In genomic region chr14:28901631-28902030, GRCh38 we compare ENCODE assay signal across 13 cellular contexts.
DNase-seq lines count a peak whose midpoint lies in the region.
"Had no signal": no experiment of that assay in that cellular context is flagged by ENCODE, and none has a peak within 500 bp of the region (broad histone marks: within the 10 kb centered on the region; RNA-seq: fewer than 3 reads in every experiment).

No MANE protein-coding gene starts in this region.

- no peaks in the 10 kb centered on the region for H3K4me1 Mint-ChIP-seq in immature natural killer cell
- H3K4me1 Mint-ChIP-seq: CD14-positive monocyte; CD4-positive, alpha-beta memory T cell; H9 had no signal

- DNase-seq in NCI-H82 (lab: John Stamatoyannopoulos, UW) (peak; percentile 26), NCI-H82 treated with DMSO at 0.1 percent for 48 hours (lab: John Stamatoyannopoulos, UW; ENCODE audit: unreplicated experiment) (no peak), NCI-H69 (lab: John Stamatoyannopoulos, UW) (peak; percentile 77), islet precursor cell (peak; percentile 52), immature natural killer cell (no peak), kidney tubule cell (ENCODE audit: low spot score) (no peak)
- no peak for DNase-seq in effector CD4-positive, alpha-beta T cell
- DNase-seq: CD4-positive, alpha-beta memory T cell; DMS153; DMS79; H9; IMR-90 had no signal

- no peak overlapping the region for H3K27ac Mint-ChIP-seq in immature natural killer cell
- H3K27ac Mint-ChIP-seq: CD14-positive monocyte; CD4-positive, alpha-beta memory T cell; H9 had no signal

- H3K27me3 Mint-ChIP-seq in immature natural killer cell (ENCODE audit: low read depth in 3 of 3) = peaks cover 0 to 5% (median 1%) of the 10 kb centered on the region in 3 donors
- H3K27me3 Mint-ChIP-seq: CD4-positive, alpha-beta memory T cell had no signal

- peaks cover 0 to 35% (median 11%) of the 10 kb centered on the region in 6 donors for H3K9me3 Mint-ChIP-seq in immature natural killer cell
- H3K9me3 Mint-ChIP-seq: H9 had no signal

- no peak overlapping the region for H3K4me3 Mint-ChIP-seq in immature natural killer cell
- H3K4me3 Mint-ChIP-seq: CD14-positive monocyte; CD4-positive, alpha-beta memory T cell; H9 had no signal

- H3K36me3 Mint-ChIP-seq in immature natural killer cell = no peaks in the 10 kb centered on the region
- H3K36me3 Mint-ChIP-seq: CD14-positive monocyte; CD4-positive, alpha-beta memory T cell had no signal

Comparison
In these comparisons a context has a peak if more than half of its experiments do, and no peak if none do; other contexts are left out.
1. DNase-seq: peak in NCI-H82 (single experiment), NCI-H69 (single experiment) and islet precursor cell (single experiment); none in NCI-H82 treated with DMSO at 0.1 percent for 48 hours (single experiment), effector CD4-positive, alpha-beta T cell (single experiment), immature natural killer cell (0 of 3) and kidney tubule cell (single experiment).